In genomic region chr3:173826901-173827609, GRCh38 we compare ENCODE assay signal across 23 cellular contexts.
DNase-seq lines count a peak whose midpoint lies in the region; ATAC-seq and TF ChIP-seq lines count a peak whose summit lies in the region.
"Had no signal": no experiment of that assay in that cellular context is flagged by ENCODE, and none has a peak within 500 bp of the region (broad histone marks: within the 10 kb centered on the region; RNA-seq: fewer than 3 reads in every experiment).

No MANE protein-coding gene starts in this region.

- POLR2A ChIA-PET in activated CD8-positive, alpha-beta T cell treated with anti-CD3 and anti-CD28 coated beads, Interleukin-2, amount 10 ng/mL, durations not matched to agents 7 days and 5 days (lab: Charles Lee), result no interaction called here

- no peaks in the 10 kb centered on the region for H3K9me3 ChIP-seq in suprapubic skin
- H3K9me3 ChIP-seq: BLaER1, right atrium auricular region, tibial artery had no signal

- H3K4me1 ChIP-seq in suprapubic skin, result peaks cover 3% of the 10 kb centered on the region
- H3K4me1 ChIP-seq: BLaER1, right atrium auricular region had no signal

- no peaks in the 10 kb centered on the region for H3K36me3 Mint-ChIP-seq in HFFc6 (ENCODE audit: low read depth)
- H3K36me3 Mint-ChIP-seq in activated CD8-positive, alpha-beta T cell treated with anti-CD3 and anti-CD28 coated beads, Interleukin-2, amount 10 ng/mL, durations not matched to agents 7 days and 5 days (ENCODE audit: low read depth), result no peaks in the 10 kb centered on the region
- H3K36me3 Mint-ChIP-seq: activated CD8-positive, alpha-beta memory T cell treated with anti-CD3 and anti-CD28 coated beads, Interleukin-2, amount 10 ng/mL, durations not matched to agents 7 days and 5 days; stimulated activated effector memory CD8-positive, alpha-beta T cell treated with anti-CD3 and anti-CD28 coated beads, Interleukin-12 subunit alpha, Interleukin-12 subunit beta, amount 100 ng/mL, for 72 hours had no signal

- TF ChIP-seq POLR2A in suprapubic skin (IDR thresholded peaks at IDR 0.05), result no peak

- no peaks in the 10 kb centered on the region; the same call in 1 of the 2 replicates for H3K27me3 Mint-ChIP-seq in HFFc6 (ENCODE audit: insufficient read depth)
- H3K27me3 Mint-ChIP-seq in activated CD8-positive, alpha-beta T cell treated with anti-CD3 and anti-CD28 coated beads, Interleukin-2, amount 10 ng/mL, durations not matched to agents 7 days and 5 days (ENCODE audit: low read depth), result no peaks in the 10 kb centered on the region
- H3K27me3 Mint-ChIP-seq: activated CD8-positive, alpha-beta memory T cell treated with anti-CD3 and anti-CD28 coated beads, Interleukin-2, amount 10 ng/mL, durations not matched to agents 7 days and 5 days; central memory CD8-positive, alpha-beta T cell had no signal

- H3K27ac ChIP-seq in suprapubic skin, result no peak overlapping the region
- H3K27ac ChIP-seq: BLaER1, right atrium auricular region, tibial artery had no signal

- peak; percentile 10 for DNase-seq in AG09309 (ENCODE audit: low read depth)
- DNase-seq in HFFc6, result peak; percentile 64
- peak; percentile 2 to 25 for DNase-seq in cardiac fibroblast (ENCODE audit: low read depth in 2 of 2)
- DNase-seq in omental fat pad (ENCODE audit: low spot score), result no peak
- no peak for DNase-seq in activated CD4-positive, alpha-beta T cell treated with anti-CD3 and anti-CD28 coated beads, Interleukin-2, amount 50 U/mL, for 4 hours
- DNase-seq in suprapubic skin (ENCODE audit: low spot score in 2 of 2), result no peak
- no peak for DNase-seq in left lobe of liver (ENCODE audit: low spot score)
- no peak for DNase-seq in activated CD8-positive, alpha-beta T cell treated with anti-CD3 and anti-CD28 coated beads, Interleukin-2, amount 10 ng/mL, durations not matched to agents 7 days and 5 days
- DNase-seq: activated CD8-positive, alpha-beta memory T cell treated with anti-CD3 and anti-CD28 coated beads, Interleukin-2, amount 10 ng/mL, durations not matched to agents 7 days and 5 days; Calu3; effector CD4-positive, alpha-beta T cell; hippocampal formation; islet precursor cell; NCI-H1105; NCI-H2081 treated with DMSO at 0.1 percent for 48 hours; NCI-H510A treated with DMSO at 0.1 percent for 48 hours; tibial artery had no signal

- no peaks in the 10 kb centered on the region for H3K9me3 Mint-ChIP-seq in HFFc6
- no peaks in the 10 kb centered on the region for H3K9me3 Mint-ChIP-seq in activated CD8-positive, alpha-beta T cell treated with anti-CD3 and anti-CD28 coated beads, Interleukin-2, amount 10 ng/mL, durations not matched to agents 7 days and 5 days (ENCODE audit: insufficient read depth)

- peak; percentile 59 for ATAC-seq in omental fat pad (ENCODE audit: low FRiP score)
- no peak for ATAC-seq in left lobe of liver
- ATAC-seq in activated CD8-positive, alpha-beta T cell treated with anti-CD3 and anti-CD28 coated beads, Interleukin-2, amount 10 ng/mL, durations not matched to agents 7 days and 5 days, result no peak
- ATAC-seq: activated CD8-positive, alpha-beta memory T cell treated with anti-CD3 and anti-CD28 coated beads, Interleukin-2, amount 10 ng/mL, durations not matched to agents 7 days and 5 days; esophagus mucosa; stimulated activated effector memory CD8-positive, alpha-beta T cell treated with anti-CD3 and anti-CD28 coated beads, Interleukin-12 subunit alpha, Interleukin-12 subunit beta, amount 100 ng/mL, for 72 hours had no signal

- TF ChIP-seq CTCF in AG09309 (IDR thresholded peaks at IDR 0.05; ENCODE audit: control insufficient read depth, insufficient read depth, low read depth, low read length, missing control alignments), result no peak
- no peak for TF ChIP-seq CTCF in HFFc6 (IDR thresholded peaks at IDR 0.05)
- no peak for TF ChIP-seq CTCF in cardiac fibroblast (IDR thresholded peaks at IDR 0.05; ENCODE audit: low read depth, low read length)
- no peak for TF ChIP-seq CTCF in omental fat pad (IDR thresholded peaks at IDR 0.05)
- no peak for TF ChIP-seq CTCF in suprapubic skin (IDR thresholded peaks at IDR 0.05)

- no peak overlapping the region for H3K4me3 ChIP-seq in AG09309 (ENCODE audit: control insufficient read depth, low read depth, low read length)
- H3K4me3 ChIP-seq in cardiac fibroblast (replicated peaks in 1 of 2; ENCODE audit: low read depth in 2 of 2, low read length in 2 of 2), result no peak overlapping the region
- no peak overlapping the region for H3K4me3 ChIP-seq in suprapubic skin
- H3K4me3 ChIP-seq: BLaER1, right atrium auricular region, tibial artery had no signal

- H3K27me3 ChIP-seq in suprapubic skin, result no peaks in the 10 kb centered on the region
- H3K27me3 ChIP-seq: BLaER1, right atrium auricular region, tibial artery had no signal

- no peaks in the 10 kb centered on the region for H3K36me3 ChIP-seq in suprapubic skin
- H3K36me3 ChIP-seq: BLaER1, right atrium auricular region, tibial artery had no signal

- CTCF ChIA-PET in activated CD8-positive, alpha-beta T cell treated with anti-CD3 and anti-CD28 coated beads, Interleukin-2, amount 10 ng/mL, durations not matched to agents 7 days and 5 days (lab: Charles Lee), result no interaction called here

- 25% methylated on average over 3 of the region's 3 CpGs for WGBS in suprapubic skin

- H3K27ac Mint-ChIP-seq in HFFc6, result peak overlapping the region; percentile 24
- no peak overlapping the region for H3K27ac Mint-ChIP-seq in activated CD8-positive, alpha-beta T cell treated with anti-CD3 and anti-CD28 coated beads, Interleukin-2, amount 10 ng/mL, durations not matched to agents 7 days and 5 days
- H3K27ac Mint-ChIP-seq: activated CD8-positive, alpha-beta memory T cell treated with anti-CD3 and anti-CD28 coated beads, Interleukin-2, amount 10 ng/mL, durations not matched to agents 7 days and 5 days; activated T-helper 2 cell treated with anti-CD3 and anti-CD28 coated beads, Interferon-gamma antibody, Interleukin-2, Interleukin-4, amounts not matched to agents 10 μg/mL and 5 μg/mL and 100 μg/mL, durations not matched to agents 14 hours and 24 hours and 36 hours; stimulated activated effector memory CD8-positive, alpha-beta T cell treated with anti-CD3 and anti-CD28 coated beads, Interleukin-12 subunit alpha, Interleukin-12 subunit beta, amount 100 ng/mL, for 72 hours had no signal

- TF ChIP-seq EP300 in suprapubic skin (IDR thresholded peaks at IDR 0.05), result no peak

- peaks cover 46% of the 10 kb centered on the region for H3K4me1 Mint-ChIP-seq in HFFc6 (ENCODE audit: low read depth)
- no peaks in the 10 kb centered on the region for H3K4me1 Mint-ChIP-seq in activated CD8-positive, alpha-beta T cell treated with anti-CD3 and anti-CD28 coated beads, Interleukin-2, amount 10 ng/mL, durations not matched to agents 7 days and 5 days (ENCODE audit: low read depth)
- H3K4me1 Mint-ChIP-seq: activated CD8-positive, alpha-beta memory T cell treated with anti-CD3 and anti-CD28 coated beads, Interleukin-2, amount 10 ng/mL, durations not matched to agents 7 days and 5 days; central memory CD8-positive, alpha-beta T cell; stimulated activated effector memory CD8-positive, alpha-beta T cell treated with anti-CD3 and anti-CD28 coated beads, Interleukin-12 subunit alpha, Interleukin-12 subunit beta, amount 100 ng/mL, for 72 hours had no signal

- H3K4me3 Mint-ChIP-seq in HFFc6, result peak overlapping the region; percentile 12
- H3K4me3 Mint-ChIP-seq in activated CD8-positive, alpha-beta T cell treated with anti-CD3 and anti-CD28 coated beads, Interleukin-2, amount 10 ng/mL, durations not matched to agents 7 days and 5 days, result no peak overlapping the region
- H3K4me3 Mint-ChIP-seq: activated CD8-positive, alpha-beta memory T cell treated with anti-CD3 and anti-CD28 coated beads, Interleukin-2, amount 10 ng/mL, durations not matched to agents 7 days and 5 days; central memory CD8-positive, alpha-beta T cell; stimulated activated effector memory CD8-positive, alpha-beta T cell treated with anti-CD3 and anti-CD28 coated beads, Interleukin-12 subunit alpha, Interleukin-12 subunit beta, amount 100 ng/mL, for 72 hours had no signal

Comparison
In these comparisons a context has a peak if more than half of its experiments do, and no peak if none do; other contexts are left out.
1. DNase-seq: peak in AG09309 (single experiment), HFFc6 (single experiment) and cardiac fibroblast (2 of 2); none in omental fat pad (single experiment), activated CD4-positive, alpha-beta T cell treated with anti-CD3 and anti-CD28 coated beads, Interleukin-2, amount 50 U/mL, for 4 hours (0 of 2), suprapubic skin (0 of 2), left lobe of liver (single experiment) and activated CD8-positive, alpha-beta T cell treated with anti-CD3 and anti-CD28 coated beads, Interleukin-2, amount 10 ng/mL, durations not matched to agents 7 days and 5 days (single experiment).